In genomic region chr3:16236030-16236639, GRCh38 we compare ENCODE assay signal across 26 cellular contexts.
"Had no signal": no experiment of that assay in that cellular context is flagged by ENCODE, and none has a peak within 500 bp of the region (broad histone marks: within the 10 kb centered on the region; RNA-seq: fewer than 3 reads in every experiment).

No MANE protein-coding gene starts in this region.

- H2AFZ ChIP-seq: PC-9 had no signal

- H3K9me3 ChIP-seq: MG63, Peyer's patch, SJSA1 had no signal

- H3K27ac ChIP-seq: HL-60, PC-9, Peyer's patch, SJSA1, SK-N-MC had no signal

- H3K27me3 ChIP-seq: MG63, Peyer's patch, SJSA1 had no signal

- H3K4me2 ChIP-seq: PC-9 had no signal

- H3K36me3 ChIP-seq: MG63, Peyer's patch, SJSA1 had no signal

- H3K4me1 ChIP-seq: Peyer's patch had no signal

- H3K4me3 ChIP-seq: MG63, PC-9, Peyer's patch, SJSA1, SK-N-MC had no signal

- FAIRE-seq: HTR-8/SVneo had no signal

- ATAC-seq: T-cell had no signal

- DNase-seq: Karpas-422; KG1; MG63; MV-4-11; NCI-H1048; NCI-H1105; NCI-H1417; NCI-H1436 treated with DMSO at 0.1 percent for 48 hours; NCI-H1694; NCI-H187 treated with DMSO at 0.1 percent for 48 hours; NCI-H2029 treated with DMSO at 0.1 percent for 48 hours; NCI-H2171 treated with DMSO at 0.1 percent for 48 hours; NCI-H345; NCI-H510A treated with DMSO at 0.1 percent for 48 hours; NCI-H526; NCI-H748 treated with DMSO at 0.1 percent for 48 hours; NK-92 treated with Interleukin-12 subunit alpha and Interleukin-12 subunit beta, amount 100 ng/mL, for 24 hours; PC-9; Peyer's patch; SIG-M5; SW 1271; T-cell had no signal
